Comparison of ENCODE assay signal across 23 cellular contexts in genomic region chr17:78044280-78044835, GRCh38.
DNase-seq lines count a peak whose midpoint lies in the region; ATAC-seq and TF ChIP-seq lines count a peak whose summit lies in the region.
"Had no signal": no experiment of that assay in that cellular context is flagged by ENCODE, and none has a peak within 500 bp of the region (broad histone marks: within the 10 kb centered on the region; RNA-seq: fewer than 3 reads in every experiment).

No MANE protein-coding gene starts in this region.

- peak overlapping the region in 2 of 3 donors; percentile 13 to 73 for H3K27ac Mint-ChIP-seq in CD4-positive, CD25-positive, alpha-beta regulatory T cell
- peak overlapping the region; percentile 65 for H3K27ac Mint-ChIP-seq in central memory CD8-positive, alpha-beta T cell (ENCODE audit: low read depth)
- H3K27ac Mint-ChIP-seq: H9 had no signal

- H3K4me3 ChIP-seq in CD4-positive, CD25-positive, alpha-beta regulatory T cell (ENCODE audit: low read depth, low read length), result no peak overlapping the region
- H3K4me3 ChIP-seq in BE2C (ENCODE audit: low read depth, low read length), result no peak overlapping the region
- H3K4me3 ChIP-seq: prostate gland, skin epidermis, tibial artery had no signal

- no peaks in the 10 kb centered on the region for H3K9me3 ChIP-seq in CD4-positive, CD25-positive, alpha-beta regulatory T cell (ENCODE audit: control insufficient read depth in 2 of 2, low read length in 2 of 2)
- no peaks in the 10 kb centered on the region for H3K9me3 ChIP-seq in BE2C
- H3K9me3 ChIP-seq: prostate gland, tibial artery had no signal

- H3K4me3 Mint-ChIP-seq in CD4-positive, CD25-positive, alpha-beta regulatory T cell, result no peak overlapping the region
- H3K4me3 Mint-ChIP-seq in central memory CD8-positive, alpha-beta T cell, result no peak overlapping the region
- H3K4me3 Mint-ChIP-seq: H9, neural crest cell had no signal

- peaks cover 38% of the 10 kb centered on the region for H3K36me3 Mint-ChIP-seq in CD4-positive, CD25-positive, alpha-beta regulatory T cell
- H3K36me3 Mint-ChIP-seq in central memory CD8-positive, alpha-beta T cell (ENCODE audit: insufficient read depth), result peaks cover 24% of the 10 kb centered on the region

- CTCF ChIA-PET in HEK293T (lab: Yijun Ruan, JAX), result no interaction called here

- H3K9me3 Mint-ChIP-seq in CD4-positive, CD25-positive, alpha-beta regulatory T cell, result no peaks in the 10 kb centered on the region
- H3K9me3 Mint-ChIP-seq in central memory CD8-positive, alpha-beta T cell, result no peaks in the 10 kb centered on the region
- H3K9me3 Mint-ChIP-seq: H9 had no signal

- H3K27ac ChIP-seq in CD4-positive, CD25-positive, alpha-beta regulatory T cell (ENCODE audit: insufficient read depth, low read length, poor library complexity, severe bottlenecking), result no peak overlapping the region
- H3K27ac ChIP-seq in layer of hippocampus (ENCODE audit: low read depth, low read length), result peak overlapping the region; percentile 14
- H3K27ac ChIP-seq: prostate gland, skin epidermis, tibial artery, WERI-Rb-1 had no signal

- peaks cover 18% of the 10 kb centered on the region for H3K36me3 ChIP-seq in CD4-positive, CD25-positive, alpha-beta regulatory T cell (ENCODE audit: control insufficient read depth, insufficient read depth, low read length)
- peaks cover 19% of the 10 kb centered on the region for H3K36me3 ChIP-seq in BE2C

- ATAC-seq in CD4-positive, CD25-positive, alpha-beta regulatory T cell (ENCODE audit: low read depth in 2 of 2), result no peak
- no peak for ATAC-seq in central memory CD8-positive, alpha-beta T cell (replicated peaks; ENCODE audit: extremely low read depth, poor library complexity, severe bottlenecking)
- ATAC-seq in HG03342 (IDR thresholded peaks at IDR 0.05; ENCODE audit: unreplicated experiment) (no peak), HG02588 (IDR thresholded peaks at IDR 0.05; ENCODE audit: unreplicated experiment) (no peak)
- ATAC-seq: left colon had no signal

- no peak for DNase-seq in CD4-positive, CD25-positive, alpha-beta regulatory T cell
- DNase-seq in HEK293T (ENCODE audit: extremely low spot score) (no peak), BE2C (no peak), GM10266 (ENCODE audit: extremely low spot score) (no peak)
- DNase-seq in central memory CD8-positive, alpha-beta T cell (ENCODE audit: low spot score in 2 of 2), result no peak
- DNase-seq: activated CD4-positive, alpha-beta T cell treated with anti-CD3 and anti-CD28 coated beads, Interleukin-2, amount 50 U/mL, for 48 hours; activated effector memory CD4-positive, alpha-beta T cell treated with anti-CD3 and anti-CD28 coated beads, Interleukin-2, amount 50 U/mL, for 16 hours; amniotic stem cell; glutamatergic neuron; H9; left colon; NCI-H146; NCI-H2171 treated with DMSO at 0.1 percent for 48 hours; NCI-H82; stimulated activated naive CD4-positive, alpha-beta T cell treated with Interleukin-2 at 50 U/mL for 16 hours; tibial artery; WERI-Rb-1 had no signal

- POLR2A ChIA-PET in HEK293T (lab: Yijun Ruan, JAX), result no interaction called here

- peaks cover 15 to 54% (median 38%) of the 10 kb centered on the region in 4 donors for H3K4me1 Mint-ChIP-seq in CD4-positive, CD25-positive, alpha-beta regulatory T cell
- peaks cover 53% of the 10 kb centered on the region for H3K4me1 Mint-ChIP-seq in central memory CD8-positive, alpha-beta T cell

- peaks cover 7% of the 10 kb centered on the region for H3K4me1 ChIP-seq in CD4-positive, CD25-positive, alpha-beta regulatory T cell (ENCODE audit: control insufficient read depth, insufficient read depth, low read length, poor library complexity, severe bottlenecking)
- peaks cover 19% of the 10 kb centered on the region for H3K4me1 ChIP-seq in BE2C

- no peak for TF ChIP-seq CTCF in BE2C (IDR thresholded peaks at IDR 0.05; ENCODE audit: low read depth, low read length)
- TF ChIP-seq CTCF in GM10266 (IDR thresholded peaks at IDR 0.05; ENCODE audit: control insufficient read depth, insufficient read depth, low read depth, missing control alignments), result no peak

- H3K27me3 Mint-ChIP-seq in CD4-positive, CD25-positive, alpha-beta regulatory T cell, result no peaks in the 10 kb centered on the region
- H3K27me3 Mint-ChIP-seq in central memory CD8-positive, alpha-beta T cell, result no peaks in the 10 kb centered on the region

- no peaks in the 10 kb centered on the region for H3K27me3 ChIP-seq in CD4-positive, CD25-positive, alpha-beta regulatory T cell (ENCODE audit: control insufficient read depth, insufficient read depth, low read length)
- H3K27me3 ChIP-seq in layer of hippocampus (ENCODE audit: control insufficient read depth, insufficient read depth, low read length) (no peaks in the 10 kb centered on the region), BE2C (no peaks in the 10 kb centered on the region)
- H3K27me3 ChIP-seq: tibial artery had no signal

TF ChIP-seq in HEK293T, 16 proteins besides CTCF, POLR2A, EP300 and RAD21:
- TF ChIP-seq L3MBTL2 (conservative IDR thresholded peaks at IDR 0.05) (no peak), PKNOX1 (IDR thresholded peaks at IDR 0.05) (peak; percentile 26; the same call in 1 of the 2 replicates), FOXK2 (IDR thresholded peaks at IDR 0.05) (no peak)
TF ChIP-seq in HEK293T: peak in this region for 1.
